Comparison of ENCODE assay signal across 9 cellular contexts in the genomic region with DNA sequence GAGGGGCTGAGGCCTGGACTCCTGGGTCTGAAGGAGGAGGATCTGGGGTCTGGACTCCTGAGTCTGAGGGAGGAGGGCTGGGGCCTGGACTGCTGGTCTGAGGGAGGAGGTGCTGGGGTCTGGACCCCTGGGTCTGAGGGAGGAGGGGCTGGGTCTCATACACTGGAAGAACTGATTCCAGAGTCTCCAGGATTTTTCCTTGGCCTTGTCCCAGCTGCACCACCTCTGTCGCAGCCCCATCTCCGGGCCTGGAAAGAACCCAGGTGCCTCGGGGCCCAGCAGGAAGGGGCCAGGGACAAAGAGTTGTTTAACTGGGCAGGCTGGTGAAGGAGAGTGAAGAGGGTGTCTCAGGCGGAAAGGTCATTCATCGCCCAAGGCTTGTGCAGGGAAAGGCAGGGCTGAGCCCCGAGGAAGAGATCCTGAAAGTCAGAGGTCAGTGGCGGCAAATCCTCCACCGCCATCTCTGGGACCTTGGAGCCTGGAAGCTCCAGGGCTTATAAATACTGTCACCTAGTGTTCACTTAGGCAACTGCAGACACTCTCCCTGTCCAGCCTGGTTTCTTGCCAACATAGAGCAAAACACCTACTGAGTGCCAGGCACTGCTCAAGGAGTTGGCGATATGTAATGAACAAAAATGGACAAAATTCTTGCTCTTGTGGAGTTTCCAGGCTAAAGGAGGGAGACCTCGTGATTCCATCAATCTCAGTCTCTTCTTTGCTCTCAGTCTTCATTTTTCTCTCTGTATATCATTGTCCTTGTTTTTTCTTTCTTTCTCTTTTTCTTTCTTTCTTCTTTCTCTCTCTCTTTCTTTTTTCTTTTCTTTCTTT. TPM values are rescaled to one million over a fixed set of nuclear protein-coding genes. Genes with fewer than 3 reads are reported as not detected.
DNase-seq lines count a peak whose midpoint lies in the region; ATAC-seq, FAIRE-seq and TF ChIP-seq lines count a peak whose summit lies in the region.
"Had no signal": no experiment of that assay in that cellular context is flagged by ENCODE, and none has a peak within 500 bp of the region (broad histone marks: within the 10 kb centered on the region; RNA-seq: fewer than 3 reads in every experiment).

No MANE protein-coding gene starts in this region.

- no peaks in the 10 kb centered on the region for H3K9me3 ChIP-seq in mucosa of stomach (ENCODE audit: control insufficient read depth, low read length)

- no peaks in the 10 kb centered on the region for H3K9me3 Mint-ChIP-seq in activated CD8-positive, alpha-beta T cell treated with anti-CD3 and anti-CD28 coated beads, Interleukin-2, amount 10 ng/mL, durations not matched to agents 7 days and 5 days (ENCODE audit: insufficient read depth)

- TF ChIP-seq CTCF in epithelial cell of proximal tubule (conservative IDR thresholded peaks at IDR 0.05; ENCODE audit: low read depth, low read length), result peak; percentile 100

- peak; percentile 41 for ATAC-seq in HG03175 (IDR thresholded peaks at IDR 0.05; ENCODE audit: unreplicated experiment)
- peak; percentile 55 for ATAC-seq in activated CD8-positive, alpha-beta T cell treated with anti-CD3 and anti-CD28 coated beads, Interleukin-2, amount 10 ng/mL, durations not matched to agents 7 days and 5 days

- peaks cover 43% of the 10 kb centered on the region for H3K4me1 Mint-ChIP-seq in activated CD8-positive, alpha-beta T cell treated with anti-CD3 and anti-CD28 coated beads, Interleukin-2, amount 10 ng/mL, durations not matched to agents 7 days and 5 days (ENCODE audit: low read depth)

- CTCF ChIA-PET in activated CD8-positive, alpha-beta T cell treated with anti-CD3 and anti-CD28 coated beads, Interleukin-2, amount 10 ng/mL, durations not matched to agents 7 days and 5 days (lab: Charles Lee), result interaction anchor here (0.8 to 2.1 kb wide), 10 partner anchors 9 to 117 kb away, joined by 3 to 34 read pairs (median 5); no protein-coding TSS in a partner anchor

- no peak for FAIRE-seq in urothelium cell line (lab: Jason Lieb, UNC)
- FAIRE-seq: colon had no signal

- H3K9ac ChIP-seq in mucosa of stomach (ENCODE audit: low read length), result peak overlapping the region; percentile 74

- H3K27me3 Mint-ChIP-seq in activated CD8-positive, alpha-beta T cell treated with anti-CD3 and anti-CD28 coated beads, Interleukin-2, amount 10 ng/mL, durations not matched to agents 7 days and 5 days (ENCODE audit: low read depth), result no peaks in the 10 kb centered on the region

- peak overlapping the region; percentile 89 for H3K27ac Mint-ChIP-seq in activated CD8-positive, alpha-beta T cell treated with anti-CD3 and anti-CD28 coated beads, Interleukin-2, amount 10 ng/mL, durations not matched to agents 7 days and 5 days

- H3K4me3 Mint-ChIP-seq in activated CD8-positive, alpha-beta T cell treated with anti-CD3 and anti-CD28 coated beads, Interleukin-2, amount 10 ng/mL, durations not matched to agents 7 days and 5 days, result peak overlapping the region; percentile 16

- POLR2A ChIA-PET in activated CD8-positive, alpha-beta T cell treated with anti-CD3 and anti-CD28 coated beads, Interleukin-2, amount 10 ng/mL, durations not matched to agents 7 days and 5 days (lab: Charles Lee), result interaction anchor here (1.3 to 1.4 kb wide), 2 partner anchors 31 to 40 kb away, joined by 4 to 8 read pairs; a partner anchor contains a TSS

- H3K36me3 ChIP-seq in mucosa of stomach (ENCODE audit: control insufficient read depth, insufficient read depth, low read length), result no peaks in the 10 kb centered on the region

- H3K36me3 Mint-ChIP-seq in activated CD8-positive, alpha-beta T cell treated with anti-CD3 and anti-CD28 coated beads, Interleukin-2, amount 10 ng/mL, durations not matched to agents 7 days and 5 days (ENCODE audit: low read depth), result no peaks in the 10 kb centered on the region

- peak; percentile 86 for DNase-seq in ELF-1 (ENCODE audit: low read depth, low spot score)
- DNase-seq in NCI-H748 treated with DMSO at 0.1 percent for 48 hours (lab: John Stamatoyannopoulos, UW), result peak; percentile 47
- peak; percentile 75 for DNase-seq in activated CD8-positive, alpha-beta T cell treated with anti-CD3 and anti-CD28 coated beads, Interleukin-2, amount 10 ng/mL, durations not matched to agents 7 days and 5 days
- DNase-seq in epithelial cell of proximal tubule (ENCODE audit: low read depth), result no peak
- DNase-seq in urothelium cell line (ENCODE audit: low spot score), result peak; percentile 73
- no peak for DNase-seq in mesenteric fat pad (ENCODE audit: low spot score)

- peaks cover 46% of the 10 kb centered on the region for H3K4me1 ChIP-seq in mucosa of stomach (ENCODE audit: control insufficient read depth, insufficient read depth, low read length)

- H3K27me3 ChIP-seq in mucosa of stomach (ENCODE audit: control insufficient read depth, insufficient read depth, low read length), result no peaks in the 10 kb centered on the region

- H3K4me3 ChIP-seq in epithelial cell of proximal tubule (ENCODE audit: low read depth, low read length), result no peak overlapping the region
- peak overlapping the region; percentile 17 for H3K4me3 ChIP-seq in mucosa of stomach (ENCODE audit: low read length)

RNA-seq across cellular contexts. Expression of a gene that starts 4.4 kb away (rescaled TPM):
- 10 to 100 TPM; 28.8 to 31.9 TPM for total RNA-seq in activated CD8-positive, alpha-beta T cell treated with anti-CD3 and anti-CD28 coated beads, Interleukin-2, amount 10 ng/mL, durations not matched to agents 7 days and 5 days
- total RNA-seq in epithelial cell of proximal tubule (8.3 and 11.6 TPM in 2 replicates), mesenteric fat pad (3.1 TPM)

RNA-seq across cellular contexts. Expression of a gene that starts 17.1 kb away (rescaled TPM):
- total RNA-seq in activated CD8-positive, alpha-beta T cell treated with anti-CD3 and anti-CD28 coated beads, Interleukin-2, amount 10 ng/mL, durations not matched to agents 7 days and 5 days, result 1 to 10 TPM in 1 of 2 experiments, under 1 TPM in 1; 0.70 to 1.1 TPM
- total RNA-seq in epithelial cell of proximal tubule (1.2 TPM in 1 of 2 replicates, not detected in the other), mesenteric fat pad (2.0 TPM)

RNA-seq across cellular contexts. Expression of a gene that starts 30.4 kb away (rescaled TPM):
- 10 to 100 TPM; 60.0 to 65.1 TPM for total RNA-seq in activated CD8-positive, alpha-beta T cell treated with anti-CD3 and anti-CD28 coated beads, Interleukin-2, amount 10 ng/mL, durations not matched to agents 7 days and 5 days
- total RNA-seq in epithelial cell of proximal tubule (15.8 and 29.9 TPM in 2 replicates), mesenteric fat pad (21.1 TPM)

RNA-seq across cellular contexts. Expression of a gene that starts 41.9 kb away (rescaled TPM):
- total RNA-seq in activated CD8-positive, alpha-beta T cell treated with anti-CD3 and anti-CD28 coated beads, Interleukin-2, amount 10 ng/mL, durations not matched to agents 7 days and 5 days, result 1 to 10 TPM; 4.9 to 6.9 TPM
- total RNA-seq in epithelial cell of proximal tubule, result 2.9 and 3.5 TPM in 2 replicates
- total RNA-seq in mesenteric fat pad, result 8.2 TPM

Comparison
In these comparisons a context has a peak if more than half of its experiments do, and no peak if none do; other contexts are left out.
1. DNase-seq: peak in ELF-1 (single experiment), NCI-H748 treated with DMSO at 0.1 percent for 48 hours (single experiment), activated CD8-positive, alpha-beta T cell treated with anti-CD3 and anti-CD28 coated beads, Interleukin-2, amount 10 ng/mL, durations not matched to agents 7 days and 5 days (single experiment) and urothelium cell line (single experiment); none in epithelial cell of proximal tubule (single experiment) and mesenteric fat pad (single experiment).